In the genomic region with DNA sequence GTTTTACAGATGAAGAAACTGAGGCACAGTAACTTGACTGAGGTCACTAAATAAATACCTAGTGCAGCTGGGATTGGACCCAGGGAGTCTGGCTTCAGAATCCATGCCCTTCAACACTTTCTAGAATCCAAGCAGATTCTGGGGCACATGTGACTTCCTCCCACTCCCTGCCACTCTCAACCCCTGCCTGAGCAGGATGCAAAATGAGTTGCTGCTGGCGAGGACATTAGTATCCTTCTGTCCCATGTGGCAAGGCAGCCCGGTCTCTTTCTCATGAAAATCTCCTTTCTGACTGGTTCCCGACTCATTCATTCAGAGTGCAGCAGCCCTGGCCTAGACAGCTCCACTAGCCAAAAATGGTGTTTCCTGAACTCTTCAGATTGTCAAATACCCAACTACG, we compare ENCODE assay signal across 18 cellular contexts. TPM values are rescaled to one million over a fixed set of nuclear protein-coding genes. Genes with fewer than 3 reads are reported as not detected.
DNase-seq lines count a peak whose midpoint lies in the region.
"Had no signal": no experiment of that assay in that cellular context is flagged by ENCODE, and none has a peak within 500 bp of the region (broad histone marks: within the 10 kb centered on the region; RNA-seq: fewer than 3 reads in every experiment).

No MANE protein-coding gene starts in this region.

- H3K36me3 ChIP-seq in NT2/D1 (ENCODE audit: insufficient read depth, insufficient read length, low read length): no peaks in the 10 kb centered on the region

- DNase-seq in G401 (ENCODE audit: low spot score): peak; percentile 9
- DNase-seq in NT2/D1 (ENCODE audit: low read depth, low spot score): no peak
- peak; percentile 23 for DNase-seq in globus pallidus (ENCODE audit: low spot score)
- DNase-seq in putamen (ENCODE audit: low spot score): peak; percentile 13
- DNase-seq in inferior parietal cortex (ENCODE audit: extremely low spot score): no peak
- no peak for DNase-seq in D341Med (ENCODE audit: low spot score)
- no peak for DNase-seq in KG1 (lab: John Stamatoyannopoulos, UW)
- DNase-seq: Caco-2, H7, MM.1S, NCI-H1092, NCI-H146, NCI-H2029 treated with DMSO at 0.1 percent for 48 hours, NCI-H774, SHP77 had no signal

- peaks cover 18% of the 10 kb centered on the region for H3K4me1 ChIP-seq in NT2/D1 (ENCODE audit: insufficient read depth, insufficient read length)
- H3K4me1 ChIP-seq: Caco-2 had no signal

- H3K9me3 ChIP-seq in NT2/D1 (ENCODE audit: insufficient read depth, low read length): no peaks in the 10 kb centered on the region
- H3K9me3 ChIP-seq: Caco-2 had no signal

- in situ Hi-C loops in G401 (cut with HindIII; ENCODE audit: low sequenced_read_pairs): no loop called here

- no peaks in the 10 kb centered on the region for H3K27me3 ChIP-seq in NT2/D1 (ENCODE audit: insufficient read depth, insufficient read length)

- no peak overlapping the region for H3K4me3 ChIP-seq in NT2/D1 (ENCODE audit: insufficient read length, low read depth)
- H3K4me3 ChIP-seq: SK-N-MC had no signal

- H3K9ac ChIP-seq in NT2/D1 (ENCODE audit: insufficient read length, low read depth): peak overlapping the region; percentile 14

RNA-seq across cellular contexts. Expression of a gene that starts 28.4 kb away (rescaled TPM):
- total RNA-seq in G401 (2014; rRNA removed; shearing (Covaris generic)): 18.3 and 22.2 TPM in 2 replicates
- total RNA-seq: B cell, RPMI7951 had no signal

RNA-seq across cellular contexts. Expression of a gene that starts 50.0 kb away (rescaled TPM):
- 0.20 and 6.1 TPM in 2 replicates for total RNA-seq in G401 (2014; rRNA removed; shearing (Covaris generic))
- total RNA-seq: RPMI7951 had no signal

Comparison
In these comparisons a context has a peak if more than half of its experiments do, and no peak if none do; other contexts are left out.
1. DNase-seq: peak in G401 (single experiment), globus pallidus (single experiment) and putamen (single experiment); none in NT2/D1 (single experiment), inferior parietal cortex (single experiment), D341Med (single experiment) and KG1 (single experiment).